Comparison of ENCODE assay signal across 12 cellular contexts in genomic region chr6:69974193-69974592, GRCh38.
DNase-seq lines count a peak whose midpoint lies in the region.
"Had no signal": no experiment of that assay in that cellular context is flagged by ENCODE, and none has a peak within 500 bp of the region (broad histone marks: within the 10 kb centered on the region; RNA-seq: fewer than 3 reads in every experiment).

No MANE protein-coding gene starts in this region.

- DNase-seq in G401 (ENCODE audit: low spot score): peak; percentile 78
- peak; percentile 50 for DNase-seq in NCI-H345 treated with DMSO at 0.1 percent for 48 hours (lab: John Stamatoyannopoulos, UW; ENCODE audit: unreplicated experiment)
- peak; percentile 13 for DNase-seq in astrocyte of the hippocampus (ENCODE audit: low read depth, low spot score)
- peak; percentile 5 for DNase-seq in left kidney (ENCODE audit: low read depth, low spot score)
- DNase-seq in DMS79 (lab: John Stamatoyannopoulos, UW): no peak
- DNase-seq in H7: no peak
- DNase-seq in nucleus accumbens (lab: John Stamatoyannopoulos, UW): no peak
- no peak for DNase-seq in retina
- DNase-seq: activated CD4-positive, alpha-beta T cell treated with anti-CD3 and anti-CD28 coated beads, Interleukin-2, amount 50 U/mL, for 1 hour; psoas muscle had no signal

- no peaks in the 10 kb centered on the region for H3K36me3 ChIP-seq in H7 (replicated peaks; ENCODE audit: control insufficient read depth, insufficient read depth, low read length)
- H3K36me3 ChIP-seq: SJSA1, tibial nerve had no signal

- no peak overlapping the region for H3K4me3 ChIP-seq in H7 (ENCODE audit: insufficient read depth, low read depth, low read length)
- H3K4me3 ChIP-seq: psoas muscle, SJSA1, tibial nerve had no signal

- in situ Hi-C loops in G401 (cut with HindIII; ENCODE audit: low sequenced_read_pairs): no loop called here

- H3K27me3 ChIP-seq in H7 (ENCODE audit: control insufficient read depth, insufficient read depth, low read length): no peaks in the 10 kb centered on the region
- H3K27me3 ChIP-seq: SJSA1, tibial nerve had no signal

Comparison
In these comparisons a context has a peak if more than half of its experiments do, and no peak if none do; other contexts are left out.
1. DNase-seq: peak in G401 (single experiment), NCI-H345 treated with DMSO at 0.1 percent for 48 hours (single experiment), astrocyte of the hippocampus (single experiment) and left kidney (single experiment); none in DMS79 (single experiment), H7 (single experiment), nucleus accumbens (0 of 56) and retina (single experiment).